11 cellular contexts compared by ENCODE assay signal in genomic region chr9:111916234-111916645, GRCh38. TPM values are rescaled to one million over a fixed set of nuclear protein-coding genes. Genes with fewer than 3 reads are reported as not detected.
DNase-seq lines count a peak whose midpoint lies in the region; ATAC-seq and TF ChIP-seq lines count a peak whose summit lies in the region.
"Had no signal": no experiment of that assay in that cellular context is flagged by ENCODE, and none has a peak within 500 bp of the region (broad histone marks: within the 10 kb centered on the region; RNA-seq: fewer than 3 reads in every experiment).

No MANE protein-coding gene starts in this region.

- H3K27me3 ChIP-seq in foreskin keratinocyte (no peaks in the 10 kb centered on the region), BE2C (no peaks in the 10 kb centered on the region)

- H3K9me3 ChIP-seq in BE2C: no peaks in the 10 kb centered on the region
- H3K9me3 ChIP-seq: mucosa of descending colon had no signal

- H3K4me1 ChIP-seq in foreskin keratinocyte: peaks cover 7% of the 10 kb centered on the region
- H3K4me1 ChIP-seq in BE2C: peaks cover 8% of the 10 kb centered on the region

- ATAC-seq in GM18498 (IDR thresholded peaks at IDR 0.05; ENCODE audit: unreplicated experiment) (peak; percentile 51), GM21526 (IDR thresholded peaks at IDR 0.05; ENCODE audit: low FRiP score, unreplicated experiment) (peak; percentile 48), HG03521 (IDR thresholded peaks at IDR 0.05; ENCODE audit: unreplicated experiment) (peak; percentile 48), foreskin keratinocyte (no peak)
- ATAC-seq: mucosa of descending colon had no signal

- no peak overlapping the region for H3K4me3 ChIP-seq in BE2C (ENCODE audit: low read depth, low read length)
- H3K4me3 ChIP-seq: mucosa of descending colon had no signal

- H3K36me3 ChIP-seq in BE2C: no peaks in the 10 kb centered on the region; the same call in none of the 2 replicates

- peak overlapping the region; percentile 31 for H3K27ac ChIP-seq in foreskin keratinocyte
- H3K27ac ChIP-seq: VCaP had no signal

- TF ChIP-seq CTCF in foreskin keratinocyte (conservative IDR thresholded peaks at IDR 0.05): no peak
- no peak for TF ChIP-seq CTCF in BE2C (IDR thresholded peaks at IDR 0.05; ENCODE audit: low read depth, low read length)

- no peak for DNase-seq in foreskin keratinocyte
- no peak for DNase-seq in COR-L47 (lab: John Stamatoyannopoulos, UW)
- no peak for DNase-seq in mucosa of gallbladder (ENCODE audit: low spot score)
- DNase-seq in BE2C: no peak
- no peak for DNase-seq in inferior parietal cortex (ENCODE audit: extremely low spot score)
- DNase-seq: mucosa of descending colon, NCI-H1092 had no signal

RNA-seq across cellular contexts. Expression of gene UGCG, which starts 19.6 kb away (rescaled TPM):
- 37.9 and 45.5 TPM in 2 replicates for total RNA-seq in foreskin keratinocyte
- 10.6 and 15.7 TPM in 2 replicates for polyA plus RNA-seq in foreskin keratinocyte
- total RNA-seq in mucosa of gallbladder: 44.6 TPM
- polyA plus RNA-seq in BE2C (2012; ENCODE audit: insufficient read depth, insufficient read length, low read depth): 8.2 TPM
